Comparison of ENCODE assay signal across 8 cellular contexts in the genomic region with DNA sequence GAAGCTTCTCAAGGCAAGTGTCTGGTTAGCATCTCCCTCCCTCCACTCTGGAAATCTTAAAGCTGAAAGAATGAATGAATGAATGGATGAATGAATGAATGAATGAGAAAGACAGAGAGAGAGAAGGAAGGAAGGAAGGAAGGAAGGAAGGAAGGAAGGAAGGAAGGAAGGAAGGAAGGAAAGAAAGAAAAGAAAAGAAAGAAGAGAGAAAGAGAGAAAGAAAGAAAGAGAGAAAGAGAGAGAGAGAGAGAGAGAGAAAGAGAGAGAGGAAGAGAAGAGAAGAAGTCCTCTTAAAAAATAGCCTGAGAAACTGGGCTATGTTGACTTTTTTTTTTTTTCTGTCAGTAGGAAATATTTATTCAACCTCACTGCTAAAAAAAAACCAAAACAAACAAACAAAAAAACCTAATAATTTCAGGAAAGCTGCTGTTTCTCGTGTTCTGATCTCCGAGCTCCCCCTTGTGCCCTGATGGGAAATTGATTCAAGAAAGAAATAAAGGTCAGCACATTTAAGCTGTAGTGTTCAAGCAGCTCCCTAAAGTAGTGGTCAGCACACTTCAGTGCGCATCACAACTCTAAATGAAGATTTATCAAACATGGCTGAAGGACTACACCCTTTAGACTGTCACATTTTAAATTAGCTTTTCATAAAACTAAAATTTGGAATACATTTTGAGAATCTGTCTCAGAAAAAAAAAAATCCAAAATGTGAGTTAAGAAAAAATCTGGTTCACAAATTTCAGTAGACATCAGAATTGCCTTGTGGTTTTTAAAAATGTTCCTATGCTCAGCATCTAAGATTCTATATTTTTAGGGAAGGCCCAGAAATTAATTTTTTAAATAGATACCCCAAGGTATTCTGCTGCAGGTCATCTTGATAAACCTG.
A peak's percentile ranks its signal among the peaks of the same experiment; 100 is the strongest.
DNase-seq lines count a peak whose midpoint lies in the region; ATAC-seq and TF ChIP-seq lines count a peak whose summit lies in the region.

No MANE protein-coding gene starts in this region.

- H3K4me3 Mint-ChIP-seq in glutamatergic neuron (ENCODE audit: unreplicated experiment): no peak overlapping the region

- intact Hi-C loops in left ventricle myocardium inferior (cut with micrococcal nuclease): no loop called here
- intact Hi-C loops in cardiac septum (cut with DNase I): no loop called here
- intact Hi-C loops in upper lobe of right lung (cut with DNase I): no loop called here

- H3K4me1 Mint-ChIP-seq in glutamatergic neuron (ENCODE audit: low read depth, unreplicated experiment): peaks cover 3% of the 10 kb centered on the region

- no peak overlapping the region for H3K27ac Mint-ChIP-seq in glutamatergic neuron (ENCODE audit: unreplicated experiment)

- H3K27me3 ChIP-seq in left ventricle myocardium inferior (ENCODE audit: low read depth) (no peaks in the 10 kb centered on the region), RWPE2 (ENCODE audit: insufficient read depth, poor library complexity, severe bottlenecking) (no peaks in the 10 kb centered on the region), upper lobe of right lung (no peaks in the 10 kb centered on the region)

- peak; percentile 53 for TF ChIP-seq CTCF in left ventricle myocardium inferior (IDR thresholded peaks at IDR 0.05; ENCODE audit: borderline replicate concordance)
- TF ChIP-seq CTCF in RWPE2 (IDR thresholded peaks at IDR 0.05; ENCODE audit: poor library complexity, severe bottlenecking): peak; percentile 70
- peak; percentile 50 for TF ChIP-seq CTCF in glutamatergic neuron (IDR thresholded peaks at IDR 0.05; ENCODE audit: partially characterized antibody, unreplicated experiment)
- TF ChIP-seq CTCF in upper lobe of right lung (IDR thresholded peaks at IDR 0.05): peak; percentile 30

- ATAC-seq in HG03103 (IDR thresholded peaks at IDR 0.05; ENCODE audit: low read depth, unreplicated experiment) (peak; percentile 50), RWPE2 (ENCODE audit: low read depth) (no peak), upper lobe of right lung (no peak)

- H3K27ac ChIP-seq in left ventricle myocardium inferior (replicated peaks) (no peak overlapping the region), RWPE2 (ENCODE audit: poor library complexity, severe bottlenecking) (no peak overlapping the region), upper lobe of right lung (no peak overlapping the region)

- H3K9me3 ChIP-seq in left ventricle myocardium inferior (replicated peaks) (no peaks in the 10 kb centered on the region), RWPE2 (ENCODE audit: severe bottlenecking) (no peaks in the 10 kb centered on the region), upper lobe of right lung (no peaks in the 10 kb centered on the region)

- DNase-seq in left ventricle myocardium inferior: no peak
- DNase-seq in cardiac septum (ENCODE audit: low spot score): no peak
- no peak for DNase-seq in RWPE2 (ENCODE audit: low spot score)
- no peak for DNase-seq in glutamatergic neuron
- no peak for DNase-seq in upper lobe of right lung
- DNase-seq in NCI-H226: no peak
- no peak for DNase-seq in mesenteric fat pad (ENCODE audit: low spot score)

- peaks cover 5% of the 10 kb centered on the region for H3K36me3 ChIP-seq in left ventricle myocardium inferior
- H3K36me3 ChIP-seq in RWPE2 (ENCODE audit: low read depth): peaks cover 4% of the 10 kb centered on the region; the same call in 1 of the 2 replicates
- no peaks in the 10 kb centered on the region for H3K36me3 ChIP-seq in upper lobe of right lung

- H3K4me3 ChIP-seq in left ventricle myocardium inferior (no peak overlapping the region), RWPE2 (ENCODE audit: severe bottlenecking) (no peak overlapping the region), upper lobe of right lung (no peak overlapping the region)

- H3K4me1 ChIP-seq in left ventricle myocardium inferior (no peaks in the 10 kb centered on the region), RWPE2 (ENCODE audit: insufficient read depth, poor library complexity, severe bottlenecking) (no peaks in the 10 kb centered on the region), upper lobe of right lung (no peaks in the 10 kb centered on the region)

- no peaks in the 10 kb centered on the region for H3K9me3 Mint-ChIP-seq in glutamatergic neuron (ENCODE audit: unreplicated experiment)

- H3K36me3 Mint-ChIP-seq in glutamatergic neuron (ENCODE audit: unreplicated experiment): no peaks in the 10 kb centered on the region

- peaks cover 2% of the 10 kb centered on the region for H3K27me3 Mint-ChIP-seq in glutamatergic neuron (ENCODE audit: unreplicated experiment)
